In genomic region chr3:141412087-141412935, GRCh38 we compare ENCODE assay signal across 8 cellular contexts. TPM values are rescaled to one million over a fixed set of nuclear protein-coding genes. Genes with fewer than 3 reads are reported as not detected.
DNase-seq lines count a peak whose midpoint lies in the region; ATAC-seq and TF ChIP-seq lines count a peak whose summit lies in the region.

No MANE protein-coding gene starts in this region.

- DNase-seq in GM23338 (ENCODE audit: low spot score) (peak; percentile 56), Right ventricle myocardium superior (peak; percentile 62), progenitor cell of endocrine pancreas (ENCODE audit: low spot score, unreplicated experiment) (no peak), posterior vena cava (ENCODE audit: low spot score) (no peak)

- TF ChIP-seq CTCF in C4-2B (conservative IDR thresholded peaks at IDR 0.05) (no peak), GM23338 (conservative IDR thresholded peaks at IDR 0.05; ENCODE audit: low read depth in 2 of 2) (no peak), OCI-LY1 (IDR thresholded peaks at IDR 0.05; ENCODE audit: low read length) (no peak), progenitor cell of endocrine pancreas (IDR thresholded peaks at IDR 0.05; ENCODE audit: unreplicated experiment) (no peak)

- peak overlapping the region; percentile 54 for H3K9ac ChIP-seq in OCI-LY1 (ENCODE audit: low read length)

- H3K9me3 ChIP-seq in OCI-LY1 (ENCODE audit: low read length): no peaks in the 10 kb centered on the region

- H3K27me3 Mint-ChIP-seq in GM23338 (ENCODE audit: insufficient read depth, low read depth, poor library complexity): peaks cover 9% of the 10 kb centered on the region
- no peaks in the 10 kb centered on the region for H3K27me3 Mint-ChIP-seq in activated naive CD8-positive, alpha-beta T cell
- H3K27me3 Mint-ChIP-seq in progenitor cell of endocrine pancreas: no peaks in the 10 kb centered on the region

- H3K27ac Mint-ChIP-seq in GM23338 (peak overlapping the region; percentile 75), progenitor cell of endocrine pancreas (peak overlapping the region; percentile 97)
- H3K27ac Mint-ChIP-seq in activated naive CD8-positive, alpha-beta T cell: peak overlapping the region; percentile 99

- peak overlapping the region; percentile 74 for H3K27ac ChIP-seq in C4-2B
- H3K27ac ChIP-seq in GM23338 (ENCODE audit: low read depth): no peak overlapping the region
- peak overlapping the region; percentile 76 for H3K27ac ChIP-seq in OCI-LY1 (ENCODE audit: low read depth, low read length, poor library complexity, severe bottlenecking)

- H3K9me2 ChIP-seq in GM23338 (ENCODE audit: insufficient read depth): peaks cover 7% of the 10 kb centered on the region; the same call in 1 of the 2 replicates
- H3K9me2 ChIP-seq in OCI-LY1 (ENCODE audit: low read depth, low read length): no peaks in the 10 kb centered on the region

- intact Hi-C loops in Right ventricle myocardium superior (cut with DNase I): no loop called here
- intact Hi-C loops in posterior vena cava (cut with DNase I): no loop called here

- H3K36me3 ChIP-seq in GM23338 (ENCODE audit: insufficient read depth) (no peaks in the 10 kb centered on the region), OCI-LY1 (ENCODE audit: insufficient read depth, low read length) (peaks cover 47% of the 10 kb centered on the region)

- H3K4me2 ChIP-seq in GM23338: no peak overlapping the region
- peak overlapping the region; percentile 69 for H3K4me2 ChIP-seq in OCI-LY1 (ENCODE audit: low read length)

- H3K4me1 Mint-ChIP-seq in GM23338 (peaks cover 19% of the 10 kb centered on the region; the same call in 2 of the 3 replicates), progenitor cell of endocrine pancreas (ENCODE audit: low read depth) (peaks cover 48% of the 10 kb centered on the region)
- peaks cover 76% of the 10 kb centered on the region for H3K4me1 Mint-ChIP-seq in activated naive CD8-positive, alpha-beta T cell (ENCODE audit: low read depth)

- peaks cover 16% of the 10 kb centered on the region; the same call in 1 of the 2 replicates for H3K4me1 ChIP-seq in GM23338 (ENCODE audit: insufficient read depth)
- H3K4me1 ChIP-seq in OCI-LY1 (ENCODE audit: insufficient read depth, low read length, severe bottlenecking): peaks cover 44% of the 10 kb centered on the region

- H3K4me3 Mint-ChIP-seq in GM23338: 0 out of 3 replicates have a peak overlapping the region, but pooled peaks have one; percentile 2
- H3K4me3 Mint-ChIP-seq in activated naive CD8-positive, alpha-beta T cell: peak overlapping the region; percentile 89
- peak overlapping the region; percentile 55 for H3K4me3 Mint-ChIP-seq in progenitor cell of endocrine pancreas (ENCODE audit: low read depth)

- no peaks in the 10 kb centered on the region for H3F3A ChIP-seq in GM23338 (replicated peaks; ENCODE audit: low read depth)
- no peaks in the 10 kb centered on the region for H3F3A ChIP-seq in OCI-LY1 (ENCODE audit: insufficient read depth, low read length)

- H3K4me3 ChIP-seq in GM23338: no peak overlapping the region
- peak overlapping the region; percentile 46 for H3K4me3 ChIP-seq in OCI-LY1 (ENCODE audit: low read depth, low read length, poor library complexity, severe bottlenecking)

- H4K20me1 ChIP-seq in GM23338 (replicated peaks; ENCODE audit: insufficient read depth) (no peaks in the 10 kb centered on the region), OCI-LY1 (ENCODE audit: insufficient read depth, low read length) (no peaks in the 10 kb centered on the region)

- no peaks in the 10 kb centered on the region for H3K9me3 Mint-ChIP-seq in GM23338
- no peaks in the 10 kb centered on the region for H3K9me3 Mint-ChIP-seq in activated naive CD8-positive, alpha-beta T cell (ENCODE audit: low read depth)
- H3K9me3 Mint-ChIP-seq in progenitor cell of endocrine pancreas (ENCODE audit: low read depth): no peaks in the 10 kb centered on the region

- no peaks in the 10 kb centered on the region for H3K36me3 Mint-ChIP-seq in GM23338 (ENCODE audit: low read depth)
- peaks cover 15% of the 10 kb centered on the region for H3K36me3 Mint-ChIP-seq in activated naive CD8-positive, alpha-beta T cell
- H3K36me3 Mint-ChIP-seq in progenitor cell of endocrine pancreas (ENCODE audit: insufficient read depth): peaks cover 6% of the 10 kb centered on the region

- H3K27me3 ChIP-seq in GM23338 (ENCODE audit: insufficient read depth): peaks cover 27% of the 10 kb centered on the region; the same call in 1 of the 2 replicates
- H3K27me3 ChIP-seq in OCI-LY1 (ENCODE audit: insufficient read depth, low read length): no peaks in the 10 kb centered on the region

- no peaks in the 10 kb centered on the region for H3K79me2 ChIP-seq in GM23338 (replicated peaks; ENCODE audit: insufficient read depth)
- no peaks in the 10 kb centered on the region for H3K79me2 ChIP-seq in OCI-LY1 (ENCODE audit: insufficient read depth, low read length)

- H2AFZ ChIP-seq in GM23338: no peak overlapping the region
- H2AFZ ChIP-seq in OCI-LY1 (ENCODE audit: low read length): peak overlapping the region; percentile 3; the same call in 1 of the 2 replicates

- ATAC-seq in GM23338 (peak; percentile 61), Right ventricle myocardium superior (ENCODE audit: poor library complexity) (peak; percentile 72), HG03139 (IDR thresholded peaks at IDR 0.05; ENCODE audit: unreplicated experiment) (no peak)

TF ChIP-seq in GM23338, 12 proteins besides CTCF, POLR2A, EP300 and RAD21 (continues in another document):
- no peak for TF ChIP-seq NANOG (IDR thresholded peaks at IDR 0.05; ENCODE audit: borderline replicate concordance)
- TF ChIP-seq EZH2phosphoT487 (IDR thresholded peaks at IDR 0.05; ENCODE audit: unreplicated experiment): no peak
- TF ChIP-seq ZNF331 (CRISPR knock-in tag; IDR thresholded peaks at IDR 0.05; ENCODE audit: low read depth): no peak
- no peak for TF ChIP-seq STAT1 (IDR thresholded peaks at IDR 0.05; ENCODE audit: unreplicated experiment)
- no peak for TF ChIP-seq JUNB (IDR thresholded peaks at IDR 0.05; ENCODE audit: unreplicated experiment)
- TF ChIP-seq CREB1 (CRISPR knock-in tag; IDR thresholded peaks at IDR 0.05; ENCODE audit: low read depth): no peak
- no peak for TF ChIP-seq ETS1 (IDR thresholded peaks at IDR 0.05)
- no peak for TF ChIP-seq REST (IDR thresholded peaks at IDR 0.05; ENCODE audit: unreplicated experiment)
- no peak for TF ChIP-seq EZH2 (IDR thresholded peaks at IDR 0.05; ENCODE audit: low read depth, unreplicated experiment)
- TF ChIP-seq POLR2AphosphoS5 (IDR thresholded peaks at IDR 0.05; ENCODE audit: low read depth): no peak
- TF ChIP-seq ZNF114 (CRISPR knock-in tag; IDR thresholded peaks at IDR 0.05): no peak

RNA-seq across cellular contexts. Expression of gene ZBTB38, which starts 44.0 kb away (rescaled TPM):
- 11.5 and 12.4 TPM in 2 replicates for total RNA-seq in GM23338 (2014; rRNA removed; shearing (Covaris generic))
- 5.9 and 8.7 TPM in 2 replicates for polyA plus RNA-seq in GM23338 (2016; fragmentation: Nextera tagmentation; extraction: Ambion mirVana)
- total RNA-seq in Right ventricle myocardium superior (89.6 TPM), progenitor cell of endocrine pancreas (25.8 and 27.0 TPM in 2 replicates), posterior vena cava (100 to 1,000 TPM; 101 to 125 TPM)

Comparison
In these comparisons a context has a peak if more than half of its experiments do, and no peak if none do; other contexts are left out.
1. DNase-seq: peak in GM23338 (single experiment) and Right ventricle myocardium superior (single experiment); none in progenitor cell of endocrine pancreas (single experiment) and posterior vena cava (single experiment).
2. H3K4me3 Mint-ChIP-seq: peak in every context shown above with its lines; median percentile 89 in activated naive CD8-positive, alpha-beta T cell; 55 in progenitor cell of endocrine pancreas; 2 in GM23338.
3. Peak in every context shown above with its lines, with median percentiles within 50 percentile points of each other: H3K27ac Mint-ChIP-seq.